ENCODE assay signal across 28 cellular contexts in the genomic region with DNA sequence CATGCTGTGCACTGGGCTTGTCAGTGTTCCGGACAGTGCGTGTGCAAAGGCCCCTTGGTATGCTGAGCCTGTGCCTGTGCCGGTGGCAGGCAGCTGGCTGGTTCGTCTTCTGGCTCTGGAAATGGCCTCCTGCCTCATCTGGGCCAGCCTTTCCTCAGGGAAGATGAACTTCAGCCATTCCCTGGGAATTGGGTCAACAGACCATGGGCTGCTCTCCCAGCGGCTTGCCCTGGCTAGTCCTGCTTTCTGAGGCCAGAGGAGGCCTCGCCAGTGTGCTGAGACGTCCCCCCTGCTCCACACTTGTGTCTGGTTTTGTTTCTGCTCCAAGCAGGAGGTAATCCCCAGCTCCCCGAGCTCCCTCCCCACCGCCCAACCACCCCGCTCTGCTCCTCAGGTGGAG. TPM values are rescaled to one million over a fixed set of nuclear protein-coding genes. Genes with fewer than 3 reads are reported as not detected.
"Had no signal": no experiment of that assay in that cellular context is flagged by ENCODE, and none has a peak within 500 bp of the region (broad histone marks: within the 10 kb centered on the region; RNA-seq: fewer than 3 reads in every experiment).

No MANE protein-coding gene starts in this region.

- H3K36me3 ChIP-seq: adrenal gland, SJSA1 had no signal

- DNase-seq: activated CD4-positive, alpha-beta T cell treated with anti-CD3 and anti-CD28 coated beads for 48 hours; activated CD4-positive, alpha-beta T cell treated with anti-CD3 and anti-CD28 coated beads, Interleukin-2, amount 50 U/mL, for 4 hours; activated CD4-positive, CD25-positive, alpha-beta regulatory T cell treated with anti-CD3 and anti-CD28 coated beads, Interleukin-2, amount 50 U/mL, for 72 hours; activated CD8-positive, alpha-beta memory T cell treated with anti-CD3 and anti-CD28 coated beads, Interleukin-2, amount 50 U/mL, for 48 hours; activated CD8-positive, alpha-beta T cell treated with anti-CD3 and anti-CD28 coated beads, Interleukin-2, amount 10 ng/mL, durations not matched to agents 7 days and 5 days; activated naive CD4-positive, alpha-beta T cell treated with anti-CD3 and anti-CD28 coated beads, Interleukin-2, amount 50 U/mL, for 16 hours; activated naive CD8-positive, alpha-beta T cell treated with anti-CD3 and anti-CD28 coated beads, Interleukin-2, amount 10 ng/mL, durations not matched to agents 7 days and 5 days; activated T-cell treated with anti-CD3 and anti-CD28 coated beads, Interleukin-2, amount 50 U/mL, for 1 hour; adrenal gland; KG1; NCI-H1092; NCI-H1417; NCI-H1930; NCI-H2171 treated with DMSO at 0.1 percent for 48 hours; NCI-H345; NCI-H510A; NCI-H526 treated with DMSO at 0.1 percent for 48 hours; NK-92 treated with Interleukin-12 subunit alpha and Interleukin-12 subunit beta, amount 100 ng/mL, for 24 hours; OCI-M1; RPMI8226; SW 1271 had no signal

- H3K4me1 ChIP-seq: adrenal gland, SJSA1 had no signal

- H3K27me3 ChIP-seq: adrenal gland, SJSA1 had no signal

- H3K9me3 ChIP-seq: adrenal gland, SJSA1 had no signal

- H3K27ac ChIP-seq: adrenal gland, SJSA1 had no signal

- H3K4me3 ChIP-seq: adrenal gland, SJSA1 had no signal

- ATAC-seq: activated CD8-positive, alpha-beta T cell treated with anti-CD3 and anti-CD28 coated beads, Interleukin-2, amount 10 ng/mL, durations not matched to agents 7 days and 5 days; Panc1; Right ventricle myocardium inferior; SK-N-SH treated with all-trans-retinoic acid at 6 μM for 48 hours had no signal

RNA-seq across cellular contexts. Expression of a gene that starts 32.6 kb away (rescaled TPM):
- total RNA-seq: activated CD8-positive, alpha-beta T cell treated with anti-CD3 and anti-CD28 coated beads, Interleukin-2, amount 10 ng/mL, durations not matched to agents 7 days and 5 days; activated naive CD8-positive, alpha-beta T cell treated with anti-CD3 and anti-CD28 coated beads, Interleukin-2, amount 10 ng/mL, durations not matched to agents 7 days and 5 days; cardiac septum; LHCN-M2; Right ventricle myocardium inferior; SJSA1; T-helper 1 cell treated with Interleukin-12 subunit alpha and Interleukin-12 subunit beta and Interleukin-4 antibody, amounts not matched to agents 30 ng/mL and 1 ng/mL, for 36 hours had no signal
